Comparison of ENCODE assay signal across 1 cellular context in genomic region chr4:176333076-176333475, GRCh38.
TF ChIP-seq lines count a peak whose summit lies in the region.

No MANE protein-coding gene starts in this region.

TF ChIP-seq in GM23338, 12 proteins besides CTCF, POLR2A, EP300 and RAD21 (continued from another document):
- TF ChIP-seq REST (IDR thresholded peaks at IDR 0.05; ENCODE audit: unreplicated experiment) (no peak), ZNF462 (CRISPR knock-in tag; IDR thresholded peaks at IDR 0.05) (no peak)
